11 cellular contexts compared by ENCODE assay signal in the genomic region with DNA sequence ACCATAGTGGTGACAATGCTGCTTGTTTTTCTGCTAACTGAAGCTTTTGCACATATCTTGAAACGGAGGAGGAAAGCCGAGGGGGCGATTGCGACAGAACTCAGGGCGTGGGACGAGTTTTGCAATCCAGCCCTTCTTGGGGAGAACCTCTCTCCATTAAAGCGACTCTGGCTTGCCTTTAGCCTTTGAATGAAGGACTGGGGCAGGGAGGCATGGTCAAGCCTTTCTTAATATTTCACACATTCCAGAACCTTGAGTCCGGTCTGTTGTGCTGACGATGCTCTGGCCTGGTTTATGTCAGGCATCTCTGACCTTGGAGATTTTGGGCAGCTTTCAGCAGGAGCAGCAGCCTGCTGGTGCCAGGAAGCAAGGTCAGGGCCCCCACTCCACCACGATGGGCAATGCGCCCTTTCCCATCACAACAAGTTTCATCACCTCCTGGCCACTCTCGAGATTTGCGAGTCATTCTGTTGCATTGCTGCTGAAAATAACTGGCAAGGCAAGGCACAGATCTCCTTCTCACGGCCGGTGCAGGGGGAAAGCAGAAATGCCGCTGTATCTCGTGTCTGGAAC. TPM values are rescaled to one million over a fixed set of nuclear protein-coding genes. Genes with fewer than 3 reads are reported as not detected.
DNase-seq lines count a peak whose midpoint lies in the region; ATAC-seq and TF ChIP-seq lines count a peak whose summit lies in the region.
"Had no signal": no experiment of that assay in that cellular context is flagged by ENCODE, and none has a peak within 500 bp of the region (broad histone marks: within the 10 kb centered on the region; RNA-seq: fewer than 3 reads in every experiment).

No MANE protein-coding gene starts in this region.

- H3K56ac ChIP-seq in IMR-90 (ENCODE audit: extremely low read depth, insufficient read depth, low read length), result no peak overlapping the region

- no peak overlapping the region for H2AK9ac ChIP-seq in IMR-90 (replicated peaks; ENCODE audit: low read depth, low read length, poor library complexity)

- peak overlapping the region; percentile 74 for H2AFZ ChIP-seq in IMR-90 (replicated peaks; ENCODE audit: low read length, poor library complexity)

- ATAC-seq in IMR-90 (ENCODE audit: low read depth), result peak; percentile 94
- ATAC-seq in upper lobe of left lung (ENCODE audit: low FRiP score in 2 of 2), result peak; percentile 89 to 96
- ATAC-seq: T-cell had no signal

- H3K79me1 ChIP-seq in IMR-90 (ENCODE audit: low read depth in 1 of 2, low read length in 2 of 2), result no peaks in the 10 kb centered on the region

- no peak overlapping the region for H4K5ac ChIP-seq in IMR-90 (ENCODE audit: low read depth, low read length)

- in situ Hi-C loops in IMR-90 (cut with MboI; ENCODE audit: low sequenced_read_pairs), result no loop called here

- no peak overlapping the region for H3K27ac ChIP-seq in IMR-90 (ENCODE audit: insufficient read depth, low read length)
- H3K27ac ChIP-seq in esophagus muscularis mucosa (replicated peaks in 1 of 4), result peak overlapping the region; percentile 50 to 67 (median 58)
- peak overlapping the region; percentile 89 for H3K27ac ChIP-seq in mesodermal cell (ENCODE audit: low read depth, low read length, severe bottlenecking)
- H3K27ac ChIP-seq in upper lobe of left lung, result peak overlapping the region; percentile 50 to 76 (median 72)

- intact Hi-C loops in IMR-90 (cut with micrococcal nuclease), result no loop called here
- intact Hi-C loops in esophagus muscularis mucosa (cut with DNase I), result no loop called here

- H3K27me3 ChIP-seq in IMR-90 (ENCODE audit: control insufficient read depth, insufficient read depth, low read length) (peaks cover 2% of the 10 kb centered on the region), esophagus muscularis mucosa (no peaks in the 10 kb centered on the region), upper lobe of left lung (no peaks in the 10 kb centered on the region)

- no peak overlapping the region for H4K91ac ChIP-seq in IMR-90 (ENCODE audit: insufficient read depth, low read depth, low read length)

- no peak for TF ChIP-seq CTCF in IMR-90 (conservative IDR thresholded peaks at IDR 0.05; ENCODE audit: low read depth, low read length)
- no peak for TF ChIP-seq CTCF in esophagus muscularis mucosa (IDR thresholded peaks at IDR 0.05)
- peak in 1 of 6 experiments; percentile 30 for TF ChIP-seq CTCF in upper lobe of left lung (IDR thresholded peaks at IDR 0.05)

- H3K9me3 ChIP-seq in IMR-90 (ENCODE audit: control insufficient read depth, insufficient read depth, low read length) (no peaks in the 10 kb centered on the region), esophagus muscularis mucosa (peaks cover 0 to 10% (median 4%) of the 10 kb centered on the region in 4 donors), mesodermal cell (ENCODE audit: control insufficient read depth, low read length) (peaks cover 9% of the 10 kb centered on the region), upper lobe of left lung (no peaks in the 10 kb centered on the region)

- no peak overlapping the region for H2BK120ac ChIP-seq in IMR-90 (ENCODE audit: low read depth, low read length)

- WGBS in IMR-90 (ENCODE audit: extremely low coverage in 2 of 2, insufficient read length in 1 of 2), 2 experiments, result 13% methylated on average over 3 of the region's 17 CpGs; no CpG with 5 or more reads in 1 of the 2 experiments
- WGBS in esophagus muscularis mucosa, result 57% methylated on average over 15 of the region's 17 CpGs
- WGBS in mesodermal cell (ENCODE audit: insufficient coverage in 2 of 2), 2 experiments, result 82 to 90% methylated on average over 14 to 17 of the region's 17 CpGs
- WGBS in upper lobe of left lung, 2 donors, result 28 to 48% methylated on average over 17 of the region's 17 CpGs

- BruUV-seq in IMR-90 (replicated peaks; lab: Mats Ljungman, UMichigan), result no TSS peak

- no peak overlapping the region for H2BK20ac ChIP-seq in IMR-90 (ENCODE audit: low read depth, low read length)

- no peak overlapping the region for H2BK5ac ChIP-seq in IMR-90 (ENCODE audit: low read depth, low read length, poor library complexity, severe bottlenecking)

- CTCF ChIA-PET in IMR-90 (lab: Yijun Ruan, JAX), result no interaction called here

- H3K23ac ChIP-seq in IMR-90 (ENCODE audit: low read depth, low read length), result no peak overlapping the region

- no peak for TF ChIP-seq EP300 in esophagus muscularis mucosa (IDR thresholded peaks at IDR 0.05)
- TF ChIP-seq EP300 in upper lobe of left lung (IDR thresholded peaks at IDR 0.05), result peak in 1 of 4 donors; percentile 15

- no peak overlapping the region for H2BK15ac ChIP-seq in IMR-90 (ENCODE audit: low read depth, low read length)

- H2AK5ac ChIP-seq in IMR-90 (ENCODE audit: low read depth, low read length), result no peak overlapping the region

- H3K9ac ChIP-seq in IMR-90 (ENCODE audit: low read depth, low read length), result no peak overlapping the region

- H4K20me1 ChIP-seq in IMR-90 (ENCODE audit: insufficient read depth, low read length), result no peaks in the 10 kb centered on the region

- dilution Hi-C loops in IMR-90 (cut with HindIII; ENCODE audit: low sequenced_read_pairs, unreplicated experiment), result no loop called here

- no peak overlapping the region for H3K4me3 ChIP-seq in IMR-90 (ENCODE audit: insufficient read depth, low read depth, low read length)
- H3K4me3 ChIP-seq in esophagus muscularis mucosa, result no peak overlapping the region
- no peak overlapping the region for H3K4me3 ChIP-seq in mesodermal cell (ENCODE audit: extremely low read depth, insufficient read depth, low read length, poor library complexity, severe bottlenecking)
- H3K4me3 ChIP-seq in upper lobe of left lung, result no peak overlapping the region

- H4K8ac ChIP-seq in IMR-90 (ENCODE audit: low read depth in 2 of 2, low read length in 2 of 2), result no peak overlapping the region

- no peak overlapping the region for H3K18ac ChIP-seq in IMR-90 (ENCODE audit: low read depth, low read length)

- no peak overlapping the region for H3K14ac ChIP-seq in IMR-90 (replicated peaks; ENCODE audit: low read depth, low read length)

- no peak overlapping the region; the same call in 1 of the 2 replicates for H3K4me2 ChIP-seq in IMR-90 (ENCODE audit: low read depth, low read length)

- TF ChIP-seq POLR2A in IMR-90 (IDR thresholded peaks at IDR 0.05; ENCODE audit: low read depth, low read length), result no peak
- TF ChIP-seq POLR2A in esophagus muscularis mucosa (IDR thresholded peaks at IDR 0.05; ENCODE audit: low read depth), result no peak
- TF ChIP-seq POLR2A in upper lobe of left lung (IDR thresholded peaks at IDR 0.05), result peak in 1 of 4 donors; percentile 21

- DNase-seq in IMR-90 (peak; percentile 43), esophagus muscularis mucosa (ENCODE audit: extremely low spot score) (peak; percentile 97), upper lobe of left lung (peak in 1 of 2 donors; percentile 87), globus pallidus (ENCODE audit: low spot score) (no peak), foreskin melanocyte (no peak), HuH-7.5 (ENCODE audit: low spot score) (no peak)
- DNase-seq in effector CD8-positive, alpha-beta T cell (lab: John Stamatoyannopoulos, UW), result no peak
- DNase-seq: activated CD8-positive, alpha-beta memory T cell treated with anti-CD3 and anti-CD28 coated beads, Interleukin-2, amount 50 U/mL, for 48 hours; stimulated activated CD4-positive, alpha-beta T cell treated with anti-CD3 and anti-CD28 coated beads, Interleukin-4, amount 100 ng/mL, for 1 hour had no signal

- no peak for TF ChIP-seq RAD21 in IMR-90 (IDR thresholded peaks at IDR 0.05; ENCODE audit: low read length)

- POLR2A ChIA-PET in IMR-90 (lab: Charles Lee; ENCODE audit: unreplicated experiment), result no interaction called here

- 0 out of 2 replicates have a peak, but pooled peaks cover 5% of the 10 kb centered on the region for H3K9me1 ChIP-seq in IMR-90 (ENCODE audit: insufficient read depth, low read length)

- H3K4me1 ChIP-seq in IMR-90 (ENCODE audit: control insufficient read depth, insufficient read depth, low read length) (no peaks in the 10 kb centered on the region; the same call in 1 of the 2 replicates), esophagus muscularis mucosa (peaks cover 8 to 40% (median 22%) of the 10 kb centered on the region in 4 donors), mesodermal cell (ENCODE audit: control insufficient read depth, insufficient read depth, low read length, poor library complexity, severe bottlenecking) (peaks cover 49% of the 10 kb centered on the region), upper lobe of left lung (peaks cover 6 to 20% (median 12%) of the 10 kb centered on the region in 4 donors)

- H3K36me3 ChIP-seq in IMR-90 (ENCODE audit: control insufficient read depth, insufficient read depth, low read length), result no peaks in the 10 kb centered on the region
- no peaks in the 10 kb centered on the region for H3K36me3 ChIP-seq in esophagus muscularis mucosa
- peaks cover 22% of the 10 kb centered on the region for H3K36me3 ChIP-seq in mesodermal cell (ENCODE audit: control insufficient read depth, insufficient read depth, low read length)
- H3K36me3 ChIP-seq in upper lobe of left lung, result no peaks in the 10 kb centered on the region

- no peak overlapping the region for H3K4ac ChIP-seq in IMR-90 (ENCODE audit: low read depth, low read length)

TF ChIP-seq in IMR-90, 13 proteins besides CTCF, POLR2A, EP300 and RAD21:
- peak; percentile 91 for TF ChIP-seq CEBPB (IDR thresholded peaks at IDR 0.05; ENCODE audit: low read depth, low read length)
- TF ChIP-seq SMC3 (IDR thresholded peaks at IDR 0.05; ENCODE audit: low read depth, low read length), result no peak

RNA-seq across cellular contexts. Expression of gene EMILIN2, which starts 10.8 kb away (rescaled TPM):
- total RNA-seq in IMR-90 (2012; rRNA removed) (under 0.01 TPM in 2 replicates), esophagus muscularis mucosa (10 to 100 TPM; 10.8 to 24.2 (median 16.7) TPM), upper lobe of left lung (10 to 100 TPM; 31.9 to 59.2 (median 43.6) TPM)
- polyA plus RNA-seq in IMR-90 (2012; rRNA removed), result 0.14 and 0.34 TPM in 2 replicates
- 0.24 and 0.29 TPM in 2 replicates for polyA plus RNA-seq in IMR-90 (2012; cell fraction: cytosol; rRNA removed)
- 0.73 and 0.91 TPM in 2 replicates for polyA plus RNA-seq in IMR-90 (2012; cell fraction: nucleus; rRNA removed; ENCODE audit: low replicate concordance)
- polyA plus RNA-seq in mesodermal cell (2013, experiment 1 of 2), result 24.9 TPM
- 22.2 TPM for polyA plus RNA-seq in mesodermal cell (2013, experiment 2 of 2)

Comparison
In these comparisons a context has a peak if more than half of its experiments do, and no peak if none do; other contexts are left out.
1. DNase-seq: peak in IMR-90 (single experiment) and esophagus muscularis mucosa (single experiment); none in effector CD8-positive, alpha-beta T cell (single experiment), globus pallidus (single experiment), foreskin melanocyte (single experiment) and HuH-7.5 (single experiment).
2. RNA of gene EMILIN2, which starts 10.8 kb away (total RNA-seq): 31.9 to 59.2 TPM in upper lobe of left lung and 10.8 to 24.2 TPM in esophagus muscularis mucosa; under 0.01 TPM in IMR-90; every median in the first group is over 10 times any median in the second.